Comparison of ENCODE assay signal across 19 cellular contexts in the genomic region with DNA sequence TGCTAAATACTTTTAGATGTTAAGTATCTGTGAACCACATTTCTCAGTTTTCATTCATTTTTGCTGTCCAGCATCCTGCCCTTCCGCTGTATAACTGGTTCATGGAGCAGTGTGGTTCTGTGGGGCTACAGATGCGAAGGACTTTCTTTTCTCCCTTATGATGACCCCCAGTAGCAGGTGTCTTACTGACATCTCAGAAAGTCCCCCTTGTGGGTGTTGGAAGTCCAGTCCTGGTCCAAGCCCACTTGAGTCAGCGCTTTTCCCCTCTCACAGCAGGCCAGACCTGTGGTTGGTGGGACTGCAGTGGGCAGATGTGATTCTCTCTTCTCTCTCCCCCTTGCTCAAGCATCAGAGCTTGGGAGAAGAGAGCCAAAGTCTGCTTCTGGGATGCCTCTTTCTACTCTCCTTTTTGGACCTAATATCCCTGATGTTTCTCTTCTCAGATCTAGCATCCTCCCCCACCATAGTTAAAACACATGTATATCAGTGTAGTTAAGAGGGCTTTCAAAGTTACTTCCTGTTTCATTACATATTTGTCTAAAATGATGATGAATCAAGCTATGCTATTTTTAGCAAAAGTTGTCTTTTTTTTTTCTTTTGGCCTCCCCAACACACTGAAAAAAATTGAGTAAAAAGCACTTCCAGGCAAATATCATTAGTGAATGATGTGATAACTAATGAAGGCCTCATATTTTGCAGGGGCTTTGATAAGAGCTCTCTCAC.
"Had no signal": no experiment of that assay in that cellular context is flagged by ENCODE, and none has a peak within 500 bp of the region (broad histone marks: within the 10 kb centered on the region; RNA-seq: fewer than 3 reads in every experiment).

No MANE protein-coding gene starts in this region.

- ATAC-seq: activated T-cell treated with anti-CD3 and anti-CD28 coated beads, Interleukin-2, amount 50 U/mL, for 72 hours; left lobe of liver; pancreas; stimulated activated effector memory CD8-positive, alpha-beta T cell treated with anti-CD3 and anti-CD28 coated beads, Interleukin-12 subunit alpha, Interleukin-12 subunit beta, amount 100 ng/mL, for 72 hours; T-helper 17 cell; WTC11 had no signal

- DNase-seq: activated CD4-positive, alpha-beta memory T cell treated with anti-CD3 and anti-CD28 coated beads, Interleukin-2, amount 10 ng/mL, durations not matched to agents 7 days and 5 days; activated CD4-positive, alpha-beta T cell treated with anti-CD3 and anti-CD28 coated beads for 4 hours; activated gamma-delta T cell treated with Interleukin-2 at 50 U/mL for 16 hours; activated T-cell treated with anti-CD3 and anti-CD28 coated beads, Interleukin-2, amount 50 U/mL, for 72 hours; amygdala; naive B cell; pancreas; sigmoid colon; stimulated activated CD4-positive, alpha-beta T cell treated with anti-CD3 and anti-CD28 coated beads, Interleukin-2, amount 100 ng/mL, for 24 hours; T-helper 17 cell had no signal

- H3K4me1 ChIP-seq: sigmoid colon had no signal

- H3K27ac Mint-ChIP-seq: activated CD4-positive, alpha-beta memory T cell treated with anti-CD3 and anti-CD28 coated beads, Interleukin-2, amount 10 ng/mL, durations not matched to agents 7 days and 5 days; activated naive CD8-positive, alpha-beta T cell; activated T-cell treated with anti-CD3 and anti-CD28 coated beads, Interleukin-2, amount 50 U/mL, for 72 hours; brain; naive B cell; stimulated activated effector memory CD8-positive, alpha-beta T cell treated with anti-CD3 and anti-CD28 coated beads, Interleukin-12 subunit alpha, Interleukin-12 subunit beta, amount 100 ng/mL, for 72 hours; T-helper 17 cell; WTC11 had no signal

- H3K4me3 ChIP-seq: hepatocyte, pancreas, sigmoid colon, thoracic aorta had no signal

- H3K27me3 ChIP-seq: pancreas had no signal

- H3K9me3 ChIP-seq: pancreas had no signal

- H3K4me2 ChIP-seq: hepatocyte had no signal

- H3K36me3 Mint-ChIP-seq: brain; stimulated activated effector memory CD8-positive, alpha-beta T cell treated with anti-CD3 and anti-CD28 coated beads, Interleukin-12 subunit alpha, Interleukin-12 subunit beta, amount 100 ng/mL, for 72 hours had no signal

- H3K4me3 Mint-ChIP-seq: activated CD4-positive, alpha-beta memory T cell treated with anti-CD3 and anti-CD28 coated beads, Interleukin-2, amount 10 ng/mL, durations not matched to agents 7 days and 5 days; activated naive CD8-positive, alpha-beta T cell; activated T-cell treated with anti-CD3 and anti-CD28 coated beads, Interleukin-2, amount 50 U/mL, for 72 hours; brain; central memory CD8-positive, alpha-beta T cell; stimulated activated effector memory CD8-positive, alpha-beta T cell treated with anti-CD3 and anti-CD28 coated beads, Interleukin-12 subunit alpha, Interleukin-12 subunit beta, amount 100 ng/mL, for 72 hours; T-helper 17 cell; WTC11 had no signal

- H3K27ac ChIP-seq: epithelial cell of prostate, hepatocyte, pancreas, sigmoid colon, thoracic aorta had no signal

- H3K4me1 Mint-ChIP-seq: activated CD4-positive, alpha-beta memory T cell treated with anti-CD3 and anti-CD28 coated beads, Interleukin-2, amount 10 ng/mL, durations not matched to agents 7 days and 5 days; central memory CD8-positive, alpha-beta T cell; stimulated activated effector memory CD8-positive, alpha-beta T cell treated with anti-CD3 and anti-CD28 coated beads, Interleukin-12 subunit alpha, Interleukin-12 subunit beta, amount 100 ng/mL, for 72 hours; T-helper 17 cell had no signal

- H3K36me3 ChIP-seq: pancreas, sigmoid colon, thoracic aorta had no signal

- H3K9me3 Mint-ChIP-seq: activated CD4-positive, alpha-beta memory T cell treated with anti-CD3 and anti-CD28 coated beads, Interleukin-2, amount 10 ng/mL, durations not matched to agents 7 days and 5 days; central memory CD8-positive, alpha-beta T cell; stimulated activated effector memory CD8-positive, alpha-beta T cell treated with anti-CD3 and anti-CD28 coated beads, Interleukin-12 subunit alpha, Interleukin-12 subunit beta, amount 100 ng/mL, for 72 hours had no signal
